ENCODE assay signal across 18 cellular contexts in genomic region chr22:46337870-46338269, GRCh38. TPM values are rescaled to one million over a fixed set of nuclear protein-coding genes. Genes with fewer than 3 reads are reported as not detected.
DNase-seq lines count a peak whose midpoint lies in the region; ATAC-seq and TF ChIP-seq lines count a peak whose summit lies in the region.
"Had no signal": no experiment of that assay in that cellular context is flagged by ENCODE, and none has a peak within 500 bp of the region (broad histone marks: within the 10 kb centered on the region; RNA-seq: fewer than 3 reads in every experiment).

No MANE protein-coding gene starts in this region.

- peaks cover 37 to 44% of the 10 kb centered on the region in 2 donors for H3K4me1 Mint-ChIP-seq in effector memory CD8-positive, alpha-beta T cell (ENCODE audit: low read depth in 2 of 2)

- no peaks in the 10 kb centered on the region for H3K27me3 Mint-ChIP-seq in effector memory CD8-positive, alpha-beta T cell

- H3F3A ChIP-seq in PC-9 (ENCODE audit: insufficient read depth, low read depth): peaks cover 19% of the 10 kb centered on the region

- peaks cover 47% of the 10 kb centered on the region for H3K36me3 Mint-ChIP-seq in effector memory CD8-positive, alpha-beta T cell (ENCODE audit: insufficient read depth)

- peak overlapping the region; percentile 97; the same call in 1 of the 2 replicates for H3K4me2 ChIP-seq in PC-9

- peaks cover 41% of the 10 kb centered on the region for H3K36me3 ChIP-seq in PC-9 (ENCODE audit: low read depth)
- peaks cover 53% of the 10 kb centered on the region for H3K36me3 ChIP-seq in lower lobe of right lung
- H3K36me3 ChIP-seq in tibial nerve: peaks cover 0 to 52% (median 9%) of the 10 kb centered on the region in 3 donors

- no peak overlapping the region for H3K27ac Mint-ChIP-seq in effector memory CD8-positive, alpha-beta T cell

- intact Hi-C loops in left ventricle myocardium superior (cut with micrococcal nuclease): no loop called here
- intact Hi-C loops in Right ventricle myocardium inferior (cut with DNase I): no loop called here
- intact Hi-C loops in PC-9 (cut with micrococcal nuclease; ENCODE audit: unreplicated experiment): no loop called here
- intact Hi-C loops in lower lobe of right lung (cut with DNase I): no loop called here

- H2AFZ ChIP-seq in PC-9: no peak overlapping the region

- H3K9me3 ChIP-seq in PC-9 (ENCODE audit: insufficient read depth, low read depth): no peaks in the 10 kb centered on the region
- H3K9me3 ChIP-seq in lower lobe of right lung: no peaks in the 10 kb centered on the region
- no peaks in the 10 kb centered on the region for H3K9me3 ChIP-seq in tibial nerve
- H3K9me3 ChIP-seq: heart right ventricle, vagina had no signal

- CTCF ChIA-PET in PC-9 (lab: Charles Lee): interaction anchor here (0.5 kb wide), 1 partner anchor 205 kb away, joined by 5 read pairs; no protein-coding TSS in a partner anchor

- POLR2A ChIA-PET in PC-9 (lab: Charles Lee; ENCODE audit: unreplicated experiment): no interaction called here

- ATAC-seq in left ventricle myocardium superior (no peak), Right ventricle myocardium inferior (no peak), lower lobe of right lung (no peak), GM21576 (IDR thresholded peaks at IDR 0.05; ENCODE audit: unreplicated experiment) (no peak)
- ATAC-seq in effector memory CD8-positive, alpha-beta T cell (replicated peaks): no peak
- ATAC-seq: heart right ventricle, SK-N-SH treated with all-trans-retinoic acid at 6 μM for 48 hours had no signal

- H3K4me1 ChIP-seq in PC-9 (replicated peaks; ENCODE audit: insufficient read depth) (peaks cover 16% of the 10 kb centered on the region), lower lobe of right lung (peaks cover 24% of the 10 kb centered on the region), tibial nerve (peaks cover 0 to 34% (median 10%) of the 10 kb centered on the region in 4 donors)

- TF ChIP-seq POLR2A in tibial nerve (IDR thresholded peaks at IDR 0.05): no peak

- no peak overlapping the region for H3K27ac ChIP-seq in PC-9
- H3K27ac ChIP-seq in lower lobe of right lung: no peak overlapping the region
- H3K27ac ChIP-seq in tibial nerve: no peak overlapping the region
- H3K27ac ChIP-seq: vagina had no signal

- 81 to 93% methylated on average over 9 of the region's 9 CpGs for WGBS in tibial nerve, 2 donors

- TF ChIP-seq CTCF in PC-9 (conservative IDR thresholded peaks at IDR 0.05) (no peak), lower lobe of right lung (IDR thresholded peaks at IDR 0.05) (no peak), tibial nerve (IDR thresholded peaks at IDR 0.05) (no peak)

- no TSS peak for BruUV-seq in PC-9 (replicated peaks; lab: Mats Ljungman, UMichigan)

- H4K20me1 ChIP-seq in PC-9 (ENCODE audit: insufficient read depth): peaks cover 16% of the 10 kb centered on the region; the same call in 1 of the 2 replicates

- no peak overlapping the region for H3K4me3 ChIP-seq in PC-9
- no peak overlapping the region for H3K4me3 ChIP-seq in lower lobe of right lung
- no peak overlapping the region for H3K4me3 ChIP-seq in tibial nerve
- H3K4me3 ChIP-seq: vagina had no signal

- peaks cover 42% of the 10 kb centered on the region for H3K79me2 ChIP-seq in PC-9 (ENCODE audit: low read depth)

- no peaks in the 10 kb centered on the region for H3K9me2 ChIP-seq in PC-9 (ENCODE audit: insufficient read depth)

- no peaks in the 10 kb centered on the region for H3K27me3 ChIP-seq in PC-9 (ENCODE audit: insufficient read depth, low read depth)
- H3K27me3 ChIP-seq in lower lobe of right lung (ENCODE audit: low read depth): no peaks in the 10 kb centered on the region
- H3K27me3 ChIP-seq in tibial nerve: no peaks in the 10 kb centered on the region
- H3K27me3 ChIP-seq: heart right ventricle, vagina had no signal

- no peaks in the 10 kb centered on the region for H3K9me3 Mint-ChIP-seq in effector memory CD8-positive, alpha-beta T cell

- TF ChIP-seq EP300 in tibial nerve (IDR thresholded peaks at IDR 0.05): no peak

- H3K4me3 Mint-ChIP-seq in effector memory CD8-positive, alpha-beta T cell: no peak overlapping the region

- DNase-seq in left ventricle myocardium superior: peak; percentile 15
- no peak for DNase-seq in Right ventricle myocardium inferior (ENCODE audit: missing footprints)
- DNase-seq in PC-9: no peak
- DNase-seq in lower lobe of right lung: peak; percentile 24
- DNase-seq in tibial nerve (ENCODE audit: low spot score in 2 of 2): no peak
- DNase-seq in cerebellar cortex (ENCODE audit: low spot score): no peak
- DNase-seq in effector memory CD8-positive, alpha-beta T cell: no peak
- DNase-seq: GOT3; heart right ventricle; NCI-H2107; NCI-H524; RPMI8226; small intestine; stimulated activated CD4-positive, alpha-beta T cell treated with anti-CD3 and anti-CD28 coated beads, Interleukin-4, amount 100 ng/mL, for 1 hour; substantia nigra had no signal

RNA-seq across cellular contexts. Expression of gene TRMU, which starts 2.4 kb away (rescaled TPM):
- 44.0 TPM for total RNA-seq in left ventricle myocardium superior
- total RNA-seq in Right ventricle myocardium inferior: 42.2 TPM
- total RNA-seq in PC-9 (2021): 51.5 and 58.2 TPM in 2 replicates
- 33.5 TPM for total RNA-seq in lower lobe of right lung
- total RNA-seq in tibial nerve: 10 to 100 TPM; 50.0 to 85.3 (median 64.5) TPM

RNA-seq across cellular contexts. Expression of gene GTSE1, which starts 41.2 kb away (rescaled TPM):
- total RNA-seq in left ventricle myocardium superior: 0.45 TPM
- total RNA-seq in Right ventricle myocardium inferior: 0.92 TPM
- 51.5 and 64.6 TPM in 2 replicates for total RNA-seq in PC-9 (2021)
- 1.4 TPM for total RNA-seq in lower lobe of right lung
- total RNA-seq in tibial nerve: 1 to 10 TPM in 1 of 4 donors, under 1 TPM in 1, not detected in 2; 0.30 to 3.3 TPM

Comparison
In these comparisons a context has a peak if more than half of its experiments do, and no peak if none do; other contexts are left out.
1. DNase-seq: peak in left ventricle myocardium superior (single experiment) and lower lobe of right lung (single experiment); none in Right ventricle myocardium inferior (single experiment), PC-9 (0 of 2), tibial nerve (0 of 2), cerebellar cortex (single experiment) and effector memory CD8-positive, alpha-beta T cell (0 of 3).
2. RNA of gene GTSE1, which starts 41.2 kb away (total RNA-seq): 51.5 to 64.6 TPM in PC-9; 1.4 TPM in lower lobe of right lung (single experiment), 0.92 TPM in Right ventricle myocardium inferior (single experiment), 0.45 TPM in left ventricle myocardium superior (single experiment) and 0.30 to 3.3 TPM in tibial nerve; every median in the first group is over 10 times any median in the second.